In genomic region chr10:127415116-127415515, GRCh38 we compare ENCODE assay signal across 23 cellular contexts.
A peak's percentile ranks its signal among the peaks of the same experiment; 100 is the strongest.
DNase-seq lines count a peak whose midpoint lies in the region; ATAC-seq lines count a peak whose summit lies in the region.
"Had no signal": no experiment of that assay in that cellular context is flagged by ENCODE, and none has a peak within 500 bp of the region (broad histone marks: within the 10 kb centered on the region; RNA-seq: fewer than 3 reads in every experiment).

No MANE protein-coding gene starts in this region.

- no peak overlapping the region for H2BK15ac ChIP-seq in neuronal stem cell (ENCODE audit: low read length)

- H2BK12ac ChIP-seq in neuronal stem cell (ENCODE audit: low read length) = no peak overlapping the region

- no peak overlapping the region for H3K23ac ChIP-seq in neuronal stem cell (ENCODE audit: low read depth, low read length, poor library complexity)

- no peak overlapping the region for H3K4me2 ChIP-seq in neuronal stem cell (ENCODE audit: insufficient read depth, low read length, poor library complexity, severe bottlenecking)
- H3K4me2 ChIP-seq: A549; BLaER1 treated with 17β-estradiol and CSF1 and Interleukin-3, amounts not matched to agents 10 nM and 100 nM had no signal

- no peak overlapping the region for H2BK5ac ChIP-seq in neuronal stem cell (ENCODE audit: low read length)

- intact Hi-C loops in left colon (cut with DNase I, micrococcal nuclease) = no loop called here

- peak overlapping the region; percentile 15 for H3K18ac ChIP-seq in neuronal stem cell (ENCODE audit: low read length)

- peak; percentile 95 for ATAC-seq in left colon
- no peak for ATAC-seq in GM21786 (IDR thresholded peaks at IDR 0.05; ENCODE audit: unreplicated experiment)
- ATAC-seq: A549; CD8-positive, alpha-beta T cell; GM12878 had no signal

- no peaks in the 10 kb centered on the region for H3K9me3 ChIP-seq in SJCRH30 (replicated peaks)
- H3K9me3 ChIP-seq in neuronal stem cell (replicated peaks in 1 of 2; ENCODE audit: control insufficient read depth in 2 of 2, insufficient read depth in 1 of 2, low read depth in 1 of 2, low read length in 2 of 2) = no peaks in the 10 kb centered on the region
- H3K9me3 ChIP-seq: A549; BLaER1 treated with 17β-estradiol and CSF1 and Interleukin-3, amounts not matched to agents 10 nM and 100 nM had no signal

- no peak overlapping the region for H2AFZ ChIP-seq in neuronal stem cell (ENCODE audit: low read length)

- H3K36me3 ChIP-seq in SJCRH30 = no peaks in the 10 kb centered on the region
- H3K36me3 ChIP-seq in neuronal stem cell (replicated peaks in 1 of 2; ENCODE audit: control insufficient read depth in 2 of 2, insufficient read depth in 2 of 2, low read length in 2 of 2) = peaks cover 5 to 52% of the 10 kb centered on the region in 2 donors
- H3K36me3 ChIP-seq: BLaER1 treated with 17β-estradiol and CSF1 and Interleukin-3, amounts not matched to agents 10 nM and 100 nM had no signal

- no peaks in the 10 kb centered on the region for H3K79me1 ChIP-seq in neuronal stem cell (ENCODE audit: low read depth, low read length)

- peaks cover 26% of the 10 kb centered on the region for H3K4me1 ChIP-seq in SJCRH30
- H3K4me1 ChIP-seq in neuronal stem cell (ENCODE audit: control insufficient read depth in 2 of 2, insufficient read depth in 1 of 2, low read depth in 1 of 2, low read length in 2 of 2) = peaks cover 0 to 39% of the 10 kb centered on the region in 2 donors
- H3K4me1 ChIP-seq: A549 had no signal

- H4K91ac ChIP-seq in neuronal stem cell (ENCODE audit: low read depth, low read length, poor library complexity) = no peak overlapping the region

- H4K8ac ChIP-seq in neuronal stem cell (ENCODE audit: low read depth, low read length) = no peak overlapping the region

- H2BK120ac ChIP-seq in neuronal stem cell (ENCODE audit: low read depth, low read length) = no peak overlapping the region

- no peak overlapping the region for H3K9ac ChIP-seq in neuronal stem cell (ENCODE audit: low read depth, low read length, poor library complexity)
- H3K9ac ChIP-seq: BLaER1 treated with 17β-estradiol and CSF1 and Interleukin-3, amounts not matched to agents 10 nM and 100 nM had no signal

- WGBS in neuronal stem cell (ENCODE audit: extremely low coverage in 2 of 2, insufficient read length in 2 of 2, insufficient replicate concordance in 1 of 2), 2 donors = no CpG with 5 or more reads among the region's 9 CpGs

- no peak overlapping the region for H2AK5ac ChIP-seq in neuronal stem cell (ENCODE audit: low read depth, low read length)

- DNase-seq in SJCRH30 (no peak), left colon (peak; percentile 37 to 43), myocyte (ENCODE audit: low read depth) (peak; percentile 69), neuronal stem cell (ENCODE audit: low spot score) (no peak), HPDE6-E6E7 (ENCODE audit: extremely low spot score) (no peak)
- no peak for DNase-seq in stimulated activated CD4-positive, alpha-beta T cell treated with anti-CD3 and anti-CD28 coated beads, Interleukin-4, amount 100 ng/mL, for 4 hours
- DNase-seq in activated naive CD4-positive, alpha-beta T cell (lab: John Stamatoyannopoulos, UW) = no peak
- DNase-seq: AML-193; CD4-positive, alpha-beta T cell; CD8-positive, alpha-beta T cell; DMS 273 treated with DMSO at 0.1 percent for 48 hours; DMS153; DMS53; DMS79; DND-41; EL; GDM1 had no signal

- H3K27ac ChIP-seq in SJCRH30 = peak overlapping the region; percentile 77
- no peak overlapping the region for H3K27ac ChIP-seq in neuronal stem cell (replicated peaks; ENCODE audit: low read length)
- H3K27ac ChIP-seq: 22Rv1; A549; BLaER1 treated with 17β-estradiol and CSF1 and Interleukin-3, amounts not matched to agents 10 nM and 100 nM; C4-2B had no signal

- H3K14ac ChIP-seq in neuronal stem cell (ENCODE audit: low read length) = no peak overlapping the region

- H3K4me3 ChIP-seq in SJCRH30 = no peak overlapping the region
- H3K4me3 ChIP-seq in neuronal stem cell (ENCODE audit: low read length in 2 of 2) = no peak overlapping the region
- H3K4me3 ChIP-seq: A549; BLaER1 treated with 17β-estradiol and CSF1 and Interleukin-3, amounts not matched to agents 10 nM and 100 nM; GM12878 had no signal

- H3K27me3 ChIP-seq in SJCRH30 (no peaks in the 10 kb centered on the region), neuronal stem cell (ENCODE audit: control insufficient read depth in 3 of 3, insufficient read depth in 3 of 3, low read depth in 1 of 3, low read length in 3 of 3) (no peaks in the 10 kb centered on the region)
- H3K27me3 ChIP-seq: BLaER1 treated with 17β-estradiol and CSF1 and Interleukin-3, amounts not matched to agents 10 nM and 100 nM had no signal

- H3K4ac ChIP-seq in neuronal stem cell (ENCODE audit: low read length) = no peak overlapping the region

Comparison
In these comparisons a context has a peak if more than half of its experiments do, and no peak if none do; other contexts are left out.
1. DNase-seq: peak in left colon (2 of 2) and myocyte (single experiment); none in SJCRH30 (0 of 2), neuronal stem cell (single experiment), stimulated activated CD4-positive, alpha-beta T cell treated with anti-CD3 and anti-CD28 coated beads, Interleukin-4, amount 100 ng/mL, for 4 hours (0 of 2), activated naive CD4-positive, alpha-beta T cell (0 of 4) and HPDE6-E6E7 (single experiment).